Comparison of ENCODE assay signal across 12 cellular contexts in the genomic region with DNA sequence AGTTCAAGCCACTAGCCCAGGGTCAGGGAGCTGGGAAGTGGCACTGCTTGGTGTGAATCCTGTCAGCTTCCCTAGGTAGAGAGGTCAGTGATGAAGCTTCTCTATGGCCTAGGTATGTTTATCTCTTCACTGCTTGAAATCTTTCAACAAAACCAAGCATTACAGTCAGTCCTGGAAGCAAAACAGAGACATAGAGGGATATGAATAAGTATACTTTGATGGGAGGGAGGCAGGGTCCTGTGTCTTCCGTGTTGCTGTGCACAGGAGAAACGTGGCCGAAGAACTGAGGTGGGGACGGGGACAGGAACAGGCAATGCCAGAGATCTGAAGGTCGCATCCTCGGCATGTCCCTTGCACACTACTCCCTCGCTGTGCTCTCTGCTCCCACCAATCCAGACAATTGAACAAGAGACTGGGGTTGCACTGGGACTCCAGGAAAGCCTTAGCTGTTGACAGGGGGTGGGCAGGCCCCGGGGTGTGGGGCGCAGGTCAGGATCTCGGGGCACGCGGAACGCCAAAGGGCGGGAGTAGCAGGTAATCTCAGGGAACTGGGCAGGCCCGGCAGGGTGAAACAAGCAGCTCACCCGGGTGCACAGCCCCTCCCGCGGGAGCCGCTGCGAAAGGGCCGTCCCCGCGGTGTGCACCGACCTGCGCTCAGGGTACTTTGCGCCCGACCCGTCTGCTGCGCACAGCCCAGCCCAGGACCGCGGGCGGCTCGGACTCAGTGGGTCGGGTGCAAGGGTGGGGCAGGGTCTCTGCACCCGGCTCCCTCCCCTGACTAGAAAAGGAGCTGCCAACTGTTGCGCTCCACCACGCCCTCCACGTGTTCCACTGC. TPM values are rescaled to one million over a fixed set of nuclear protein-coding genes. Genes with fewer than 3 reads are reported as not detected.
DNase-seq lines count a peak whose midpoint lies in the region; ATAC-seq and TF ChIP-seq lines count a peak whose summit lies in the region.
"Had no signal": no experiment of that assay in that cellular context is flagged by ENCODE, and none has a peak within 500 bp of the region (broad histone marks: within the 10 kb centered on the region; RNA-seq: fewer than 3 reads in every experiment).

A gene (plus strand): TSS at position 810 of the 835 bp plus-strand sequence. CDS start 71 bp downstream, outside the sequence.

- 15% methylated on average over 38 of the region's 38 CpGs for WGBS in liver
- 4 to 15% methylated on average over 5 to 36 of the region's 38 CpGs for WGBS in transverse colon (ENCODE audit: low coverage in 1 of 2), 2 donors

- peaks cover 31% of the 10 kb centered on the region for H3K4me1 Mint-ChIP-seq in activated naive CD8-positive, alpha-beta T cell treated with anti-CD3 and anti-CD28 coated beads, Interleukin-2, amount 10 ng/mL, durations not matched to agents 7 days and 5 days

- intact Hi-C loops in transverse colon (cut with DNase I; ENCODE audit: low total_unique reads): no loop called here

- TF ChIP-seq CTCF in liver (IDR thresholded peaks at IDR 0.05; ENCODE audit: low read depth, low read length, missing input control): no peak
- no peak for TF ChIP-seq CTCF in transverse colon (IDR thresholded peaks at IDR 0.05)
- TF ChIP-seq CTCF in GM10248 (IDR thresholded peaks at IDR 0.05; ENCODE audit: control extremely low read depth, extremely low read depth, low read depth, missing control alignments): no peak

- H3K27ac ChIP-seq in liver (ENCODE audit: low read depth in 1 of 2, low read length in 2 of 2) (peak within 1 kb of the TSS; percentile 90 to 94), transverse colon (no peak within 1 kb of the TSS)
- H3K27ac ChIP-seq: C4-2B had no signal

- CTCF ChIA-PET in GM10248 (lab: Yijun Ruan, JAX): interaction anchor here (1.4 kb wide), 1 partner anchor 33 kb away, joined by 5 read pairs; no protein-coding TSS in a partner anchor

- no peak within 1 kb of the TSS for H3K27ac Mint-ChIP-seq in activated naive CD8-positive, alpha-beta T cell treated with anti-CD3 and anti-CD28 coated beads, Interleukin-2, amount 10 ng/mL, durations not matched to agents 7 days and 5 days

- H3K27me3 ChIP-seq in liver (ENCODE audit: control insufficient read depth in 4 of 4, insufficient read depth in 4 of 4, low read length in 3 of 4): no peaks in the 10 kb centered on the region
- peaks cover 83% of the 10 kb centered on the region for H3K27me3 ChIP-seq in transverse colon

- in situ Hi-C loops in transverse colon (cut with MboI; ENCODE audit: low pct_ligation_motif_present in 1 of 4, low pct_unique_long_range_greater_than_20kb in 1 of 4, low sequenced_read_pairs in 3 of 4): no loop called here

- peaks cover 0 to 20% (median 10%) of the 10 kb centered on the region in 4 donors for H3K4me1 ChIP-seq in liver (ENCODE audit: control insufficient read depth in 4 of 4, insufficient read depth in 4 of 4, low read length in 3 of 4)
- H3K4me1 ChIP-seq in transverse colon: peaks cover 5 to 26% (median 18%) of the 10 kb centered on the region in 4 donors

- no peaks in the 10 kb centered on the region for H3K36me3 ChIP-seq in liver (ENCODE audit: control insufficient read depth in 4 of 4, insufficient read depth in 3 of 4, low read depth in 1 of 4, low read length in 3 of 4)
- no peaks in the 10 kb centered on the region for H3K36me3 ChIP-seq in transverse colon

- peak within 1 kb of the TSS; percentile 31 to 78 for H3K9ac ChIP-seq in liver (ENCODE audit: low read depth in 1 of 2, low read length in 2 of 2)

- peak within 1 kb of the TSS; percentile 65 for H3K4me3 Mint-ChIP-seq in activated naive CD8-positive, alpha-beta T cell treated with anti-CD3 and anti-CD28 coated beads, Interleukin-2, amount 10 ng/mL, durations not matched to agents 7 days and 5 days

- TF ChIP-seq EP300 in transverse colon (IDR thresholded peaks at IDR 0.05; ENCODE audit: low read depth): no peak

- no peaks in the 10 kb centered on the region for H3K9me3 Mint-ChIP-seq in activated naive CD8-positive, alpha-beta T cell treated with anti-CD3 and anti-CD28 coated beads, Interleukin-2, amount 10 ng/mL, durations not matched to agents 7 days and 5 days

- H3K36me3 Mint-ChIP-seq in activated naive CD8-positive, alpha-beta T cell treated with anti-CD3 and anti-CD28 coated beads, Interleukin-2, amount 10 ng/mL, durations not matched to agents 7 days and 5 days: no peaks in the 10 kb centered on the region

- peak; percentile 27 for ATAC-seq in activated naive CD8-positive, alpha-beta T cell treated with anti-CD3 and anti-CD28 coated beads, Interleukin-2, amount 10 ng/mL, durations not matched to agents 7 days and 5 days (ENCODE audit: low read depth)
- ATAC-seq in HG02870 (IDR thresholded peaks at IDR 0.05; ENCODE audit: unreplicated experiment): no peak

- DNase-seq in stimulated activated CD4-positive, alpha-beta T cell treated with anti-CD3 and anti-CD28 coated beads, Interleukin-1b, Interleukin-23, amount 100 ng/mL, for 48 hours: peak; percentile 36
- no peak for DNase-seq in stimulated activated CD4-positive, alpha-beta T cell treated with anti-CD3 and anti-CD28 coated beads, Interleukin-4, amount 100 ng/mL, for 24 hours
- peak; percentile 45 for DNase-seq in activated naive CD8-positive, alpha-beta T cell treated with anti-CD3 and anti-CD28 coated beads, Interleukin-2, amount 10 ng/mL, durations not matched to agents 7 days and 5 days
- DNase-seq in transverse colon (peak; percentile 32), GM10248 (ENCODE audit: extremely low spot score) (no peak), Kasumi-1 (lab: John Stamatoyannopoulos, UW) (no peak)
- DNase-seq: GOT3, NCI-H2107 had no signal

- POLR2A ChIA-PET in activated naive CD8-positive, alpha-beta T cell treated with anti-CD3 and anti-CD28 coated beads, Interleukin-2, amount 10 ng/mL, durations not matched to agents 7 days and 5 days (lab: Charles Lee): interaction anchor here (1.1 to 2.3 kb wide), 6 partner anchors 7 to 44 kb away, joined by 3 to 13 read pairs (median 4); a partner anchor contains a TSS
- POLR2A ChIA-PET in GM10248 (lab: Yijun Ruan, JAX): no interaction called here

- peak; percentile 43 for TF ChIP-seq POLR2A in transverse colon (IDR thresholded peaks at IDR 0.05)

- peaks cover 70% of the 10 kb centered on the region for H3K27me3 Mint-ChIP-seq in activated naive CD8-positive, alpha-beta T cell treated with anti-CD3 and anti-CD28 coated beads, Interleukin-2, amount 10 ng/mL, durations not matched to agents 7 days and 5 days

- H3K4me3 ChIP-seq in liver (ENCODE audit: low read depth in 1 of 3, low read length in 3 of 3): peak within 1 kb of the TSS; percentile 19 to 97 (median 85)
- peak within 1 kb of the TSS in 1 of 4 donors; percentile 8 for H3K4me3 ChIP-seq in transverse colon

- no peak for TF ChIP-seq RAD21 in liver (IDR thresholded peaks at IDR 0.05)

- no peaks in the 10 kb centered on the region for H3K9me3 ChIP-seq in liver (ENCODE audit: control insufficient read depth in 4 of 4, low read length in 3 of 4)
- no peaks in the 10 kb centered on the region for H3K9me3 ChIP-seq in transverse colon

TF ChIP-seq in liver, 16 proteins besides CTCF, POLR2A, EP300 and RAD21 (continues in another document):
- TF ChIP-seq, protein P1, sequence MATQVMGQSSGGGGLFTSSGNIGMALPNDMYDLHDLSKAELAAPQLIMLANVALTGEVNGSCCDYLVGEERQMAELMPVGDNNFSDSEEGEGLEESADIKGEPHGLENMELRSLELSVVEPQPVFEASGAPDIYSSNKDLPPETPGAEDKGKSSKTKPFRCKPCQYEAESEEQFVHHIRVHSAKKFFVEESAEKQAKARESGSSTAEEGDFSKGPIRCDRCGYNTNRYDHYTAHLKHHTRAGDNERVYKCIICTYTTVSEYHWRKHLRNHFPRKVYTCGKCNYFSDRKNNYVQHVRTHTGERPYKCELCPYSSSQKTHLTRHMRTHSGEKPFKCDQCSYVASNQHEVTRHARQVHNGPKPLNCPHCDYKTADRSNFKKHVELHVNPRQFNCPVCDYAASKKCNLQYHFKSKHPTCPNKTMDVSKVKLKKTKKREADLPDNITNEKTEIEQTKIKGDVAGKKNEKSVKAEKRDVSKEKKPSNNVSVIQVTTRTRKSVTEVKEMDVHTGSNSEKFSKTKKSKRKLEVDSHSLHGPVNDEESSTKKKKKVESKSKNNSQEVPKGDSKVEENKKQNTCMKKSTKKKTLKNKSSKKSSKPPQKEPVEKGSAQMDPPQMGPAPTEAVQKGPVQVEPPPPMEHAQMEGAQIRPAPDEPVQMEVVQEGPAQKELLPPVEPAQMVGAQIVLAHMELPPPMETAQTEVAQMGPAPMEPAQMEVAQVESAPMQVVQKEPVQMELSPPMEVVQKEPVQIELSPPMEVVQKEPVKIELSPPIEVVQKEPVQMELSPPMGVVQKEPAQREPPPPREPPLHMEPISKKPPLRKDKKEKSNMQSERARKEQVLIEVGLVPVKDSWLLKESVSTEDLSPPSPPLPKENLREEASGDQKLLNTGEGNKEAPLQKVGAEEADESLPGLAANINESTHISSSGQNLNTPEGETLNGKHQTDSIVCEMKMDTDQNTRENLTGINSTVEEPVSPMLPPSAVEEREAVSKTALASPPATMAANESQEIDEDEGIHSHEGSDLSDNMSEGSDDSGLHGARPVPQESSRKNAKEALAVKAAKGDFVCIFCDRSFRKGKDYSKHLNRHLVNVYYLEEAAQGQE (IDR thresholded peaks at IDR 0.05): peak; percentile 21
- peak; percentile 49 to 74 for TF ChIP-seq RXRA (IDR thresholded peaks at IDR 0.05)
- TF ChIP-seq, protein P2, sequence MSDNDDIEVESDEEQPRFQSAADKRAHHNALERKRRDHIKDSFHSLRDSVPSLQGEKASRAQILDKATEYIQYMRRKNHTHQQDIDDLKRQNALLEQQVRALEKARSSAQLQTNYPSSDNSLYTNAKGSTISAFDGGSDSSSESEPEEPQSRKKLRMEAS (IDR thresholded peaks at IDR 0.05): peak; percentile 32
- TF ChIP-seq HNF4A (conservative IDR thresholded peaks at IDR 0.05): peak; percentile 59 to 73
- TF ChIP-seq, protein P3, sequence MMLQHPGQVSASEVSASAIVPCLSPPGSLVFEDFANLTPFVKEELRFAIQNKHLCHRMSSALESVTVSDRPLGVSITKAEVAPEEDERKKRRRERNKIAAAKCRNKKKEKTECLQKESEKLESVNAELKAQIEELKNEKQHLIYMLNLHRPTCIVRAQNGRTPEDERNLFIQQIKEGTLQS (IDR thresholded peaks at IDR 0.05): no peak
- TF ChIP-seq NR2F2 (IDR thresholded peaks at IDR 0.05): no peak
- no peak for TF ChIP-seq GABPA (IDR thresholded peaks at IDR 0.05 in 1 of 2, conservative IDR thresholded peaks at IDR 0.05 in 1 of 2)
- no peak for TF ChIP-seq EGR1 (IDR thresholded peaks at IDR 0.05; ENCODE audit: low read depth in 2 of 2)

RNA-seq across cellular contexts. Expression of the gene that starts here (rescaled TPM):
- total RNA-seq in activated naive CD8-positive, alpha-beta T cell treated with anti-CD3 and anti-CD28 coated beads, Interleukin-2, amount 10 ng/mL, durations not matched to agents 7 days and 5 days: not detected
- total RNA-seq in liver (1,000 to 10,000 TPM in 1 of 2 donors, 1 to 10 TPM in 1; 4.4 to 1,396 TPM), transverse colon (100 to 1,000 TPM in 1 of 4 donors, 1 to 10 TPM in 2, not detected in 1; 3.0 to 526 (median 5.6) TPM)
- polyA plus RNA-seq in liver: 1,000 to 10,000 TPM in 1 of 2 donors, 100 to 1,000 TPM in 1; 479 to 1,775 TPM
- total RNA-seq: skeletal muscle tissue had no signal

Comparison
In these comparisons a context has a peak if more than half of its experiments do, and no peak if none do; other contexts are left out.
1. DNase-seq: peak in stimulated activated CD4-positive, alpha-beta T cell treated with anti-CD3 and anti-CD28 coated beads, Interleukin-1b, Interleukin-23, amount 100 ng/mL, for 48 hours (single experiment) and transverse colon (single experiment); none in stimulated activated CD4-positive, alpha-beta T cell treated with anti-CD3 and anti-CD28 coated beads, Interleukin-4, amount 100 ng/mL, for 24 hours (single experiment), GM10248 (single experiment) and Kasumi-1 (0 of 2).
2. Peak in DNase-seq and ATAC-seq in activated naive CD8-positive, alpha-beta T cell treated with anti-CD3 and anti-CD28 coated beads, Interleukin-2, amount 10 ng/mL, durations not matched to agents 7 days and 5 days; RNA of the gene not detected or under 1 TPM.
3. H3K27ac ChIP-seq: peak in liver (2 of 2); none in transverse colon (0 of 4).